In the genomic region with DNA sequence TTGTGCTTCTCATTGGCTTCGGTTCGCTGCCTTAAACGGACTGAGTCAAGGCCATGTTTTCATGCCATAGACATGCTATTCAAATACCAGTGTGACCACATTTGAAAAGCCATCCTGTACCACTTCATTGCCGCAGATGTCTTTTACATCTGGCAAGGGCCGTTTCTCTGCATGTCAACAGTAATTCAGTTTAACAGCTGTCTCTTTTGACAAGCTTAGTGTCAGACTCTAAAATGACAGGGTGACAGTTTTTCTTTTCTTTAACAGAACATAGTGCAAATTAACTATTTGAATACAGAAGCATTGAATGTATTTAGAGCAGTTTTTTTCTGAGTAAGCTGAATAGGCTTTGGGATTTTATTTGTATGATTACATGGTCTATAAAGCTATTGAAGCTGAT, we compare ENCODE assay signal across 25 cellular contexts.
"Had no signal": no experiment of that assay in that cellular context is flagged by ENCODE, and none has a peak within 500 bp of the region (broad histone marks: within the 10 kb centered on the region; RNA-seq: fewer than 3 reads in every experiment).

No MANE protein-coding gene starts in this region.

- H3K4me3 ChIP-seq: ascending aorta, cardiac muscle cell had no signal

- ATAC-seq: activated naive CD4-positive, alpha-beta T cell treated with anti-CD3 and anti-CD28 coated beads, Interleukin-2, amount 50 U/mL, for 72 hours; activated naive CD8-positive, alpha-beta T cell treated with anti-CD3 and anti-CD28 coated beads, Interleukin-2, amount 50 U/mL, for 24 hours; activated T-cell treated with anti-CD3 and anti-CD28 coated beads, Interleukin-2, amount 50 U/mL, for 4 hours; PC-3 had no signal

- DNase-seq: activated B cell treated with CpG ODN at 0.5 μM for 24 hours; activated CD4-positive, alpha-beta T cell treated with anti-CD3 and anti-CD28 coated beads for 1 hour; activated CD4-positive, alpha-beta T cell treated with anti-CD3 and anti-CD28 coated beads, Interleukin-2, amount 10 ng/mL, durations not matched to agents 24 days and 14 days; activated CD4-positive, alpha-beta T cell treated with anti-CD3 and anti-CD28 coated beads, Interleukin-2, amount 50 U/mL, for 48 hours; activated CD8-positive, alpha-beta memory T cell treated with anti-CD3 and anti-CD28 coated beads for 24 hours; activated effector memory CD4-positive, alpha-beta T cell treated with anti-CD3 and anti-CD28 coated beads, Interleukin-2, amount 50 U/mL, for 16 hours; activated naive CD4-positive, alpha-beta T cell treated with Interleukin-2 at 50 U/mL for 16 hours; activated naive CD8-positive, alpha-beta T cell treated with anti-CD3 and anti-CD28 coated beads, Interleukin-2, amount 50 U/mL, for 24 hours; activated T-cell treated with anti-CD3 and anti-CD28 coated beads, Interleukin-2, amount 50 U/mL, for 4 hours; amniotic stem cell; brain microvascular endothelial cell; KBM-7; MV-4-11; NCI-H1092 treated with DMSO at 0.1 percent for 48 hours; NCI-H1417 treated with DMSO at 0.1 percent for 48 hours; NCI-H1694; NCI-H2029; NCI-H446; NCI-H524 treated with DMSO at 0.1 percent for 48 hours; PC-3; SHP77; T-helper 9 cell had no signal

- H3K27ac ChIP-seq: ascending aorta, brain microvascular endothelial cell, cardiac muscle cell had no signal

- H3K4me1 ChIP-seq: ascending aorta had no signal

- H3K27me3 ChIP-seq: ascending aorta, brain microvascular endothelial cell, cardiac muscle cell had no signal

- H3K9me3 ChIP-seq: ascending aorta had no signal

- H3K36me3 ChIP-seq: ascending aorta, brain microvascular endothelial cell, cardiac muscle cell had no signal
